In the genomic region with DNA sequence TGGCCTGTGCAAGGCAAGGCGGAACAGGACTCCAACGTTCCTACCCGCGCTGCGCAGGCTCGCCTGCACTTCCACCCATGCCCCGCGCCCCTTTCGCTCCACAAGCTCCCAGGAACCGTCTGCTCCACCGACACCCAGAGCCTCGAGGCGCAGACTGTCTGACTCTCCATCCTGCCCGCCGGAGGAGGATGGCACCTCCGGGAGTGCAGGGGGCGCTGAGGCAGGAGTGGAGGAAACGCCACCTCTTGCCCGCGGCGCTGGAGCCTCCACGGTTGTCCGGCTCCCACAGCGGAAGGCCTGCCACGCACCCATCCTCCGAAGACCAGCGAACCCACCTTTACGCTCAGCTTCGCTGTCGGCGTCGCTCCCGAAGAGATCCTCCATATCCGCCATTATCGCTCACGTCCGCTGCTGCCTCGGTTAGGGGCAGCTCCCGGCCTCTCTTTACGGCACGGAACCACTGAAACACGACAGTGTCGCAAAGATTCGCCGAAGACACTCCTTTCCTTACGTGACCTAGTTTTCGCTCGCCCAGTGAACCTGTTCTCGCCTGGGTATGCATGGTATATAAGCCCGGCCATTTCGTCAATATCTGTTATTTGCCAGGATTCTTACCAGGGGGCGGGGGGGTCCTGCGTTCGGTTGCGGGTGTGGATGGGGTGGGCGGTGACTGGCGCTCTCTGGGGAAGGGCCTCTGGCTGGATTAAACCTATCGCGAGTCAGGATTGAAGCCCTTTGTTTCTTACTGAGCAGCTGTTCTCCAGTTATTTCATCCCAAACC, we compare ENCODE assay signal across 8 cellular contexts. TPM values are rescaled to one million over a fixed set of nuclear protein-coding genes. Genes with fewer than 3 reads are reported as not detected.
A peak's percentile ranks its signal among the peaks of the same experiment; 100 is the strongest.
DNase-seq lines count a peak whose midpoint lies in the region; ATAC-seq and TF ChIP-seq lines count a peak whose summit lies in the region.

A gene (minus strand): TSS at position 426 of the 781 bp plus-strand sequence. CDS start 33 bp downstream, at position 393.

- in situ Hi-C loops in HAP-1 (cut with MboI; ENCODE audit: low sequenced_read_pairs): loop anchor here (10.0 kb wide), 1 partner anchor 243 kb away; no protein-coding TSS in a partner anchor

- TF ChIP-seq CTCF in foreskin keratinocyte (conservative IDR thresholded peaks at IDR 0.05): peak; percentile 59

- peak within 1 kb of the TSS; percentile 77 to 95 (median 87) for H3K9ac ChIP-seq in subcutaneous abdominal adipose tissue (ENCODE audit: low read length in 5 of 5)

- H3K9me3 ChIP-seq in HAP-1 (no peaks in the 10 kb centered on the region; the same call in 1 of the 2 replicates), MG63 (peaks cover 22% of the 10 kb centered on the region), neuron (ENCODE audit: low read length) (peaks cover 2% of the 10 kb centered on the region), subcutaneous abdominal adipose tissue (ENCODE audit: control insufficient read depth in 5 of 5, low read length in 5 of 5) (peaks cover 0 to 9% (median 2%) of the 10 kb centered on the region in 5 donors)

- H3K27me3 ChIP-seq in HAP-1 (ENCODE audit: low read depth) (no peaks in the 10 kb centered on the region), MG63 (no peaks in the 10 kb centered on the region), foreskin keratinocyte (no peaks in the 10 kb centered on the region), neuron (ENCODE audit: insufficient read depth, low read length) (no peaks in the 10 kb centered on the region), subcutaneous abdominal adipose tissue (ENCODE audit: control insufficient read depth in 5 of 5, insufficient read depth in 4 of 5, low read length in 5 of 5) (no peaks in the 10 kb centered on the region)

- ATAC-seq in foreskin keratinocyte: peak; percentile 86

- peaks cover 7% of the 10 kb centered on the region; the same call in 1 of the 2 replicates for H3K4me1 ChIP-seq in HAP-1
- no peaks in the 10 kb centered on the region for H3K4me1 ChIP-seq in foreskin keratinocyte
- peaks cover 3% of the 10 kb centered on the region for H3K4me1 ChIP-seq in neuron (ENCODE audit: insufficient read depth, low read length)
- peaks cover 0 to 15% (median 13%) of the 10 kb centered on the region in 5 donors for H3K4me1 ChIP-seq in subcutaneous abdominal adipose tissue (ENCODE audit: control insufficient read depth in 5 of 5, insufficient read depth in 5 of 5, low read length in 5 of 5)

- peak within 1 kb of the TSS; percentile 94 for H3K4me3 ChIP-seq in HAP-1
- H3K4me3 ChIP-seq in MG63: peak within 1 kb of the TSS; percentile 75
- H3K4me3 ChIP-seq in neuron (ENCODE audit: low read length): peak within 1 kb of the TSS; percentile 63
- H3K4me3 ChIP-seq in subcutaneous abdominal adipose tissue (ENCODE audit: low read depth in 1 of 5, low read length in 5 of 5): peak within 1 kb of the TSS; percentile 92 to 99 (median 94)

- H2AFZ ChIP-seq in neuron (ENCODE audit: low read depth, low read length): peak within 1 kb of the TSS; percentile 30

- peak within 1 kb of the TSS; percentile 58 for H3K27ac ChIP-seq in foreskin keratinocyte
- H3K27ac ChIP-seq in subcutaneous abdominal adipose tissue (ENCODE audit: low read depth, low read length): peak within 1 kb of the TSS; percentile 85

- H3K36me3 ChIP-seq in HAP-1 (replicated peaks) (no peaks in the 10 kb centered on the region; the same call in 1 of the 2 replicates), MG63 (peaks cover 20% of the 10 kb centered on the region), neuron (ENCODE audit: insufficient read depth, low read length) (peaks cover 8% of the 10 kb centered on the region), subcutaneous abdominal adipose tissue (ENCODE audit: control insufficient read depth in 5 of 5, insufficient read depth in 5 of 5, low read length in 5 of 5) (no peaks in the 10 kb centered on the region)

- DNase-seq in GDM1 (lab: John Stamatoyannopoulos, UW) (peak; percentile 94), HAP-1 (ENCODE audit: low spot score in 2 of 2) (peak; percentile 93 to 98), MG63 (peak; percentile 96), SHP77 treated with DMSO at 0.1 percent for 48 hours (lab: John Stamatoyannopoulos, UW) (peak; percentile 86), activated gamma-delta T cell (lab: John Stamatoyannopoulos, UW) (peak; percentile 46), foreskin keratinocyte (peak; percentile 92 to 96)

RNA-seq across cellular contexts. Expression of the gene that starts here (rescaled TPM):
- 30.5 and 42.9 TPM in 2 replicates for total RNA-seq in MG63 (2014; rRNA removed; shearing (Covaris generic); ENCODE audit: low replicate concordance)
- total RNA-seq in foreskin keratinocyte: 33.3 and 38.3 TPM in 2 replicates
- polyA plus RNA-seq in foreskin keratinocyte: 17.8 and 20.3 TPM in 2 replicates

Comparison
In these comparisons a context has a peak if more than half of its experiments do, and no peak if none do; other contexts are left out.
1. Peak in every context shown above with its lines: DNase-seq, ATAC-seq, H3K4me3 ChIP-seq and H3K27ac ChIP-seq.
2. DNase-seq: peak in every context shown above with its lines; median percentile 96 in MG63; 96 in HAP-1; 94 in GDM1; 94 in foreskin keratinocyte; 86 in SHP77 treated with DMSO at 0.1 percent for 48 hours; 46 in activated gamma-delta T cell.